In genomic region chr6:151730496-151730870, GRCh38 we compare ENCODE assay signal across 26 cellular contexts.
"Had no signal": no experiment of that assay in that cellular context is flagged by ENCODE, and none has a peak within 500 bp of the region (broad histone marks: within the 10 kb centered on the region; RNA-seq: fewer than 3 reads in every experiment).

No MANE protein-coding gene starts in this region.

- H3K27ac Mint-ChIP-seq: natural killer cell; nephron; neural progenitor cell; progenitor cell of endocrine pancreas; stimulated activated effector memory CD8-positive, alpha-beta T cell treated with anti-CD3 and anti-CD28 coated beads, Interleukin-12 subunit alpha, Interleukin-12 subunit beta, amount 100 ng/mL, for 72 hours; stimulated activated naive CD8-positive, alpha-beta T cell treated with anti-CD3 and anti-CD28 coated beads, Interleukin-15, amount 100 ng/mL, for 72 hours; type B pancreatic cell had no signal

- H3K4me1 Mint-ChIP-seq: natural killer cell; nephron; stimulated activated effector memory CD8-positive, alpha-beta T cell treated with anti-CD3 and anti-CD28 coated beads, Interleukin-12 subunit alpha, Interleukin-12 subunit beta, amount 100 ng/mL, for 72 hours had no signal

- DNase-seq: natural killer cell; occipital lobe; ovary; psoas muscle; right cardiac atrium; right lobe of liver; sigmoid colon; small intestine; stimulated activated CD4-positive, alpha-beta T cell treated with anti-CD3 and anti-CD28 coated beads, Interleukin-15, amount 100 ng/mL, for 24 hours; stimulated activated CD4-positive, alpha-beta T cell treated with anti-CD3 and anti-CD28 coated beads, Interleukin-2, amount 100 ng/mL, for 24 hours; stimulated activated CD4-positive, alpha-beta T cell treated with anti-CD3 and anti-CD28 coated beads, Interleukin-2, amount 100 ng/mL, for 48 hours; stimulated activated CD4-positive, alpha-beta T cell treated with anti-CD3 and anti-CD28 coated beads, Interleukin-4, amount 100 ng/mL, for 24 hours; stimulated activated naive CD4-positive, alpha-beta T cell; stimulated activated naive CD8-positive, alpha-beta T cell treated with anti-CD3 and anti-CD28 coated beads, Interleukin-15, amount 100 ng/mL, for 72 hours; stimulated activated naive CD8-positive, alpha-beta T cell treated with anti-CD3 and anti-CD28 coated beads, Interleukin-15, Interleukin-2, amounts not matched to agents 100 U/mL and 50 U/mL, for 24 hours; substantia nigra; testis; tibial artery; transverse colon; upper lobe of right lung; uterus had no signal

- H3K9me3 Mint-ChIP-seq: natural killer cell; stimulated activated effector memory CD8-positive, alpha-beta T cell treated with anti-CD3 and anti-CD28 coated beads, Interleukin-12 subunit alpha, Interleukin-12 subunit beta, amount 100 ng/mL, for 72 hours; type B pancreatic cell had no signal

- H3K36me3 Mint-ChIP-seq: natural killer cell; neural progenitor cell; stimulated activated effector memory CD8-positive, alpha-beta T cell treated with anti-CD3 and anti-CD28 coated beads, Interleukin-12 subunit alpha, Interleukin-12 subunit beta, amount 100 ng/mL, for 72 hours; type B pancreatic cell had no signal

- H3K27me3 Mint-ChIP-seq: progenitor cell of endocrine pancreas, type B pancreatic cell had no signal

- H3K4me3 Mint-ChIP-seq: natural killer cell; nephron; neural progenitor cell; stimulated activated effector memory CD8-positive, alpha-beta T cell treated with anti-CD3 and anti-CD28 coated beads, Interleukin-12 subunit alpha, Interleukin-12 subunit beta, amount 100 ng/mL, for 72 hours; stimulated activated naive CD8-positive, alpha-beta T cell treated with anti-CD3 and anti-CD28 coated beads, Interleukin-15, amount 100 ng/mL, for 72 hours; type B pancreatic cell had no signal

- ATAC-seq: natural killer cell; right cardiac atrium; stimulated activated effector memory CD8-positive, alpha-beta T cell treated with anti-CD3 and anti-CD28 coated beads, Interleukin-12 subunit alpha, Interleukin-12 subunit beta, amount 100 ng/mL, for 72 hours; stimulated activated naive CD8-positive, alpha-beta T cell treated with anti-CD3 and anti-CD28 coated beads, Interleukin-15, amount 100 ng/mL, for 72 hours; stimulated activated naive CD8-positive, alpha-beta T cell treated with anti-CD3 and anti-CD28 coated beads, Interleukin-15, Interleukin-2, amounts not matched to agents 100 U/mL and 50 U/mL, for 24 hours; upper lobe of right lung had no signal
